15 cellular contexts compared by ENCODE assay signal in genomic region chr21:34535886-34536285, GRCh38. TPM values are rescaled to one million over a fixed set of nuclear protein-coding genes. Genes with fewer than 3 reads are reported as not detected.
"Had no signal": no experiment of that assay in that cellular context is flagged by ENCODE, and none has a peak within 500 bp of the region (broad histone marks: within the 10 kb centered on the region; RNA-seq: fewer than 3 reads in every experiment).

No MANE protein-coding gene starts in this region.

- DNase-seq: activated CD4-positive, alpha-beta T cell treated with anti-CD3 and anti-CD28 coated beads, Interleukin-2, amount 10 ng/mL, durations not matched to agents 7 days and 5 days; activated CD8-positive, alpha-beta memory T cell treated with anti-CD3 and anti-CD28 coated beads, Interleukin-2, amount 50 U/mL, for 48 hours; activated gamma-delta T cell; activated T-cell treated with anti-CD3 and anti-CD28 coated beads, Interleukin-2, amount 50 U/mL, for 72 hours; endodermal cell; erythroblast; hippocampal formation; left lung; ovary; upper lobe of left lung had no signal

- ATAC-seq: activated naive CD4-positive, alpha-beta T cell treated with anti-CD3 and anti-CD28 coated beads, Interleukin-2, amount 50 U/mL, for 72 hours; activated T-cell treated with anti-CD3 and anti-CD28 coated beads, Interleukin-2, amount 50 U/mL, for 72 hours; stimulated activated effector memory CD8-positive, alpha-beta T cell treated with anti-CD3 and anti-CD28 coated beads, Interleukin-12 subunit alpha, Interleukin-12 subunit beta, amount 100 ng/mL, for 72 hours had no signal

- H3K36me3 ChIP-seq: breast epithelium, left lung, ovary, upper lobe of left lung had no signal

- H3K27ac ChIP-seq: left lung, ovary, upper lobe of left lung had no signal

- FAIRE-seq: keratinocyte had no signal

- H3K9me3 ChIP-seq: breast epithelium, left lung, ovary, upper lobe of left lung had no signal

- H3K4me1 ChIP-seq: breast epithelium had no signal

- H3K27me3 ChIP-seq: breast epithelium, left lung, ovary, upper lobe of left lung had no signal

- H3K4me3 ChIP-seq: breast epithelium, left lung, ovary, upper lobe of left lung had no signal

RNA-seq across cellular contexts. Expression of gene KCNE1, which starts 23.9 kb away (rescaled TPM):
- total RNA-seq: SK-MEL-5 had no signal
